In genomic region chr16:2934450-2934849, GRCh38 we compare ENCODE assay signal across 1 cellular context.
TF ChIP-seq lines count a peak whose summit lies in the region.

No MANE protein-coding gene starts in this region.

TF ChIP-seq in IMR-90, 13 proteins besides CTCF, POLR2A, EP300 and RAD21:
- TF ChIP-seq FOS (IDR thresholded peaks at IDR 0.05; ENCODE audit: low read depth, low read length) (no peak), CEBPB (IDR thresholded peaks at IDR 0.05; ENCODE audit: low read depth, low read length) (no peak), RFX5 (IDR thresholded peaks at IDR 0.05; ENCODE audit: low read depth, low read length) (no peak), ELK1 (IDR thresholded peaks at IDR 0.05; ENCODE audit: borderline replicate concordance, low read depth, low read length) (no peak), BHLHE40 (IDR thresholded peaks at IDR 0.05; ENCODE audit: low read depth, low read length) (no peak), MAZ (IDR thresholded peaks at IDR 0.05; ENCODE audit: borderline replicate concordance, low read depth, low read length) (no peak), CHD1 (IDR thresholded peaks at IDR 0.05; ENCODE audit: low read depth, low read length) (no peak), SMC3 (IDR thresholded peaks at IDR 0.05; ENCODE audit: low read depth, low read length) (no peak), MXI1 (IDR thresholded peaks at IDR 0.05; ENCODE audit: borderline replicate concordance, low read depth, low read length) (no peak)
